ENCODE assay signal across 1 cellular context in the genomic region with DNA sequence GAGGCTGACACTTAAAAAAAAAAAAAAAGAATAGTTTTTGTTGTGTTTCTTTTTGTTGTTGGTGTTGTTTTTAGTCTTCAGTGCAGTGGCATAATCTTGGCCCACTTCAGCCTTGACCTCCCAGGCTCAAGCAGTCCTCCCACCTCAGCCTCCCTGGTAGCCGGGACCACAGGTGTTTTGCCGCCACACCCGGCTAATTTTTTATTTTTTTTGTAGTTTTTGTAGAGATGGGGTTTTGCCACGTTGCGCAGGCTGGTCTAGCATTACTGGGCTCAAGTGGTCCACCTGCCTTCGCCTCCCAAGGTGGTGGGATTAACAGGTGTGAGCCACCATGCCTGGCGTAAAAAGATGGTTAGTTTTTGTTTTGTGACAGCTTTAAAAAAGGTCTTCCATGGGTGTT.
TF ChIP-seq lines count a peak whose summit lies in the region.

No MANE protein-coding gene starts in this region.

TF ChIP-seq in GM23338, 12 proteins besides CTCF, POLR2A, EP300 and RAD21 (continued from another document):
- TF ChIP-seq, protein P1, sequence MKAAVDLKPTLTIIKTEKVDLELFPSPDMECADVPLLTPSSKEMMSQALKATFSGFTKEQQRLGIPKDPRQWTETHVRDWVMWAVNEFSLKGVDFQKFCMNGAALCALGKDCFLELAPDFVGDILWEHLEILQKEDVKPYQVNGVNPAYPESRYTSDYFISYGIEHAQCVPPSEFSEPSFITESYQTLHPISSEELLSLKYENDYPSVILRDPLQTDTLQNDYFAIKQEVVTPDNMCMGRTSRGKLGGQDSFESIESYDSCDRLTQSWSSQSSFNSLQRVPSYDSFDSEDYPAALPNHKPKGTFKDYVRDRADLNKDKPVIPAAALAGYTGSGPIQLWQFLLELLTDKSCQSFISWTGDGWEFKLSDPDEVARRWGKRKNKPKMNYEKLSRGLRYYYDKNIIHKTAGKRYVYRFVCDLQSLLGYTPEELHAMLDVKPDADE (IDR thresholded peaks at IDR 0.05): no peak
- no peak for TF ChIP-seq ZNF114 (CRISPR knock-in tag; IDR thresholded peaks at IDR 0.05)
- TF ChIP-seq NANOG (IDR thresholded peaks at IDR 0.05; ENCODE audit: borderline replicate concordance): no peak
- no peak for TF ChIP-seq EZH2phosphoT487 (IDR thresholded peaks at IDR 0.05; ENCODE audit: unreplicated experiment)
- TF ChIP-seq ZNF331 (CRISPR knock-in tag; IDR thresholded peaks at IDR 0.05; ENCODE audit: low read depth): no peak
- TF ChIP-seq POLR2AphosphoS5 (IDR thresholded peaks at IDR 0.05; ENCODE audit: low read depth): no peak
- TF ChIP-seq, protein P2, sequence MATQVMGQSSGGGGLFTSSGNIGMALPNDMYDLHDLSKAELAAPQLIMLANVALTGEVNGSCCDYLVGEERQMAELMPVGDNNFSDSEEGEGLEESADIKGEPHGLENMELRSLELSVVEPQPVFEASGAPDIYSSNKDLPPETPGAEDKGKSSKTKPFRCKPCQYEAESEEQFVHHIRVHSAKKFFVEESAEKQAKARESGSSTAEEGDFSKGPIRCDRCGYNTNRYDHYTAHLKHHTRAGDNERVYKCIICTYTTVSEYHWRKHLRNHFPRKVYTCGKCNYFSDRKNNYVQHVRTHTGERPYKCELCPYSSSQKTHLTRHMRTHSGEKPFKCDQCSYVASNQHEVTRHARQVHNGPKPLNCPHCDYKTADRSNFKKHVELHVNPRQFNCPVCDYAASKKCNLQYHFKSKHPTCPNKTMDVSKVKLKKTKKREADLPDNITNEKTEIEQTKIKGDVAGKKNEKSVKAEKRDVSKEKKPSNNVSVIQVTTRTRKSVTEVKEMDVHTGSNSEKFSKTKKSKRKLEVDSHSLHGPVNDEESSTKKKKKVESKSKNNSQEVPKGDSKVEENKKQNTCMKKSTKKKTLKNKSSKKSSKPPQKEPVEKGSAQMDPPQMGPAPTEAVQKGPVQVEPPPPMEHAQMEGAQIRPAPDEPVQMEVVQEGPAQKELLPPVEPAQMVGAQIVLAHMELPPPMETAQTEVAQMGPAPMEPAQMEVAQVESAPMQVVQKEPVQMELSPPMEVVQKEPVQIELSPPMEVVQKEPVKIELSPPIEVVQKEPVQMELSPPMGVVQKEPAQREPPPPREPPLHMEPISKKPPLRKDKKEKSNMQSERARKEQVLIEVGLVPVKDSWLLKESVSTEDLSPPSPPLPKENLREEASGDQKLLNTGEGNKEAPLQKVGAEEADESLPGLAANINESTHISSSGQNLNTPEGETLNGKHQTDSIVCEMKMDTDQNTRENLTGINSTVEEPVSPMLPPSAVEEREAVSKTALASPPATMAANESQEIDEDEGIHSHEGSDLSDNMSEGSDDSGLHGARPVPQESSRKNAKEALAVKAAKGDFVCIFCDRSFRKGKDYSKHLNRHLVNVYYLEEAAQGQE (IDR thresholded peaks at IDR 0.05; ENCODE audit: unreplicated experiment): no peak
- no peak for TF ChIP-seq EZH2 (IDR thresholded peaks at IDR 0.05; ENCODE audit: low read depth, unreplicated experiment)
